14 cellular contexts compared by ENCODE assay signal in genomic region chr2:166727105-166727504, GRCh38.
DNase-seq lines count a peak whose midpoint lies in the region; ATAC-seq and TF ChIP-seq lines count a peak whose summit lies in the region.
"Had no signal": no experiment of that assay in that cellular context is flagged by ENCODE, and none has a peak within 500 bp of the region (broad histone marks: within the 10 kb centered on the region; RNA-seq: fewer than 3 reads in every experiment).

No MANE protein-coding gene starts in this region.

- ATAC-seq in GM19023 (IDR thresholded peaks at IDR 0.05; ENCODE audit: unreplicated experiment) = peak; percentile 99
- peak; percentile 99 for ATAC-seq in HG02571 (IDR thresholded peaks at IDR 0.05; ENCODE audit: unreplicated experiment)
- ATAC-seq in HG03378 (IDR thresholded peaks at IDR 0.05; ENCODE audit: unreplicated experiment) = peak; percentile 100
- ATAC-seq: activated naive CD8-positive, alpha-beta T cell treated with anti-CD3 and anti-CD28 coated beads, Interleukin-2, amount 50 U/mL, for 24 hours; effector memory CD8-positive, alpha-beta T cell; naive thymus-derived CD8-positive, alpha-beta T cell had no signal

- WGBS in lower leg skin, 2 donors = 72 to 85% methylated on average over 1 of the region's 1 CpG

- intact Hi-C loops in head of caudate nucleus (cut with DNase I) (no loop called here), lower leg skin (cut with DNase I; ENCODE audit: low total_unique reads) (no loop called here)

- DNase-seq in germinal center (ENCODE audit: low spot score) (peak; percentile 8), DMS153 (lab: John Stamatoyannopoulos, UW) (no peak), ecto neural progenitor cell (ENCODE audit: low spot score) (no peak), head of caudate nucleus (no peak), lower leg skin (ENCODE audit: low spot score in 2 of 2) (no peak)
- DNase-seq: activated CD4-positive, alpha-beta T cell treated with anti-CD3 and anti-CD28 coated beads for 4 hours; activated naive CD8-positive, alpha-beta T cell treated with anti-CD3 and anti-CD28 coated beads, Interleukin-2, amount 50 U/mL, for 24 hours; effector memory CD8-positive, alpha-beta T cell; HFFc6; naive thymus-derived CD8-positive, alpha-beta T cell; NCI-H146 had no signal

- no peak for TF ChIP-seq CTCF in lower leg skin (IDR thresholded peaks at IDR 0.05)

- no peak for TF ChIP-seq POLR2A in lower leg skin (IDR thresholded peaks at IDR 0.05)

- H3K4me3 ChIP-seq in lower leg skin (ENCODE audit: low read depth, poor library complexity, severe bottlenecking) = no peak overlapping the region
